ENCODE assay signal across 1 cellular context in the genomic region with DNA sequence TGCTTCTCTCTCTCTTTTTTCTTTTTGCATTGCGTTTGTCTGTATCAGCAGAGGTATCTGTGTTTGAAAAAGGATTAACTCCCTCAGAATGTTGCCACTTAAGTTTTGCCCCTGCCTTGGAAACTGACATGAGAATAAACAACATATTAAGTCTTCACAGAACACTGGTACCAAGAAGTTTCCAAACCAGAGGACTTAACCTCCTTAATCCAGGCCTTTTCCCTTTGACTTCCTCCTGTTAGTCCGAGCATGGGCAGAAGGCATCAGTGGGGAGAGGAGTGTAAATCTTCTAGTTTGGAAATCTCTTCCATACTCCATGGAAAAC.
TF ChIP-seq lines count a peak whose summit lies in the region.

No MANE protein-coding gene starts in this region.

TF ChIP-seq in GM23338, 12 proteins besides CTCF, POLR2A, EP300 and RAD21 (continued from another document):
- TF ChIP-seq, protein P1, sequence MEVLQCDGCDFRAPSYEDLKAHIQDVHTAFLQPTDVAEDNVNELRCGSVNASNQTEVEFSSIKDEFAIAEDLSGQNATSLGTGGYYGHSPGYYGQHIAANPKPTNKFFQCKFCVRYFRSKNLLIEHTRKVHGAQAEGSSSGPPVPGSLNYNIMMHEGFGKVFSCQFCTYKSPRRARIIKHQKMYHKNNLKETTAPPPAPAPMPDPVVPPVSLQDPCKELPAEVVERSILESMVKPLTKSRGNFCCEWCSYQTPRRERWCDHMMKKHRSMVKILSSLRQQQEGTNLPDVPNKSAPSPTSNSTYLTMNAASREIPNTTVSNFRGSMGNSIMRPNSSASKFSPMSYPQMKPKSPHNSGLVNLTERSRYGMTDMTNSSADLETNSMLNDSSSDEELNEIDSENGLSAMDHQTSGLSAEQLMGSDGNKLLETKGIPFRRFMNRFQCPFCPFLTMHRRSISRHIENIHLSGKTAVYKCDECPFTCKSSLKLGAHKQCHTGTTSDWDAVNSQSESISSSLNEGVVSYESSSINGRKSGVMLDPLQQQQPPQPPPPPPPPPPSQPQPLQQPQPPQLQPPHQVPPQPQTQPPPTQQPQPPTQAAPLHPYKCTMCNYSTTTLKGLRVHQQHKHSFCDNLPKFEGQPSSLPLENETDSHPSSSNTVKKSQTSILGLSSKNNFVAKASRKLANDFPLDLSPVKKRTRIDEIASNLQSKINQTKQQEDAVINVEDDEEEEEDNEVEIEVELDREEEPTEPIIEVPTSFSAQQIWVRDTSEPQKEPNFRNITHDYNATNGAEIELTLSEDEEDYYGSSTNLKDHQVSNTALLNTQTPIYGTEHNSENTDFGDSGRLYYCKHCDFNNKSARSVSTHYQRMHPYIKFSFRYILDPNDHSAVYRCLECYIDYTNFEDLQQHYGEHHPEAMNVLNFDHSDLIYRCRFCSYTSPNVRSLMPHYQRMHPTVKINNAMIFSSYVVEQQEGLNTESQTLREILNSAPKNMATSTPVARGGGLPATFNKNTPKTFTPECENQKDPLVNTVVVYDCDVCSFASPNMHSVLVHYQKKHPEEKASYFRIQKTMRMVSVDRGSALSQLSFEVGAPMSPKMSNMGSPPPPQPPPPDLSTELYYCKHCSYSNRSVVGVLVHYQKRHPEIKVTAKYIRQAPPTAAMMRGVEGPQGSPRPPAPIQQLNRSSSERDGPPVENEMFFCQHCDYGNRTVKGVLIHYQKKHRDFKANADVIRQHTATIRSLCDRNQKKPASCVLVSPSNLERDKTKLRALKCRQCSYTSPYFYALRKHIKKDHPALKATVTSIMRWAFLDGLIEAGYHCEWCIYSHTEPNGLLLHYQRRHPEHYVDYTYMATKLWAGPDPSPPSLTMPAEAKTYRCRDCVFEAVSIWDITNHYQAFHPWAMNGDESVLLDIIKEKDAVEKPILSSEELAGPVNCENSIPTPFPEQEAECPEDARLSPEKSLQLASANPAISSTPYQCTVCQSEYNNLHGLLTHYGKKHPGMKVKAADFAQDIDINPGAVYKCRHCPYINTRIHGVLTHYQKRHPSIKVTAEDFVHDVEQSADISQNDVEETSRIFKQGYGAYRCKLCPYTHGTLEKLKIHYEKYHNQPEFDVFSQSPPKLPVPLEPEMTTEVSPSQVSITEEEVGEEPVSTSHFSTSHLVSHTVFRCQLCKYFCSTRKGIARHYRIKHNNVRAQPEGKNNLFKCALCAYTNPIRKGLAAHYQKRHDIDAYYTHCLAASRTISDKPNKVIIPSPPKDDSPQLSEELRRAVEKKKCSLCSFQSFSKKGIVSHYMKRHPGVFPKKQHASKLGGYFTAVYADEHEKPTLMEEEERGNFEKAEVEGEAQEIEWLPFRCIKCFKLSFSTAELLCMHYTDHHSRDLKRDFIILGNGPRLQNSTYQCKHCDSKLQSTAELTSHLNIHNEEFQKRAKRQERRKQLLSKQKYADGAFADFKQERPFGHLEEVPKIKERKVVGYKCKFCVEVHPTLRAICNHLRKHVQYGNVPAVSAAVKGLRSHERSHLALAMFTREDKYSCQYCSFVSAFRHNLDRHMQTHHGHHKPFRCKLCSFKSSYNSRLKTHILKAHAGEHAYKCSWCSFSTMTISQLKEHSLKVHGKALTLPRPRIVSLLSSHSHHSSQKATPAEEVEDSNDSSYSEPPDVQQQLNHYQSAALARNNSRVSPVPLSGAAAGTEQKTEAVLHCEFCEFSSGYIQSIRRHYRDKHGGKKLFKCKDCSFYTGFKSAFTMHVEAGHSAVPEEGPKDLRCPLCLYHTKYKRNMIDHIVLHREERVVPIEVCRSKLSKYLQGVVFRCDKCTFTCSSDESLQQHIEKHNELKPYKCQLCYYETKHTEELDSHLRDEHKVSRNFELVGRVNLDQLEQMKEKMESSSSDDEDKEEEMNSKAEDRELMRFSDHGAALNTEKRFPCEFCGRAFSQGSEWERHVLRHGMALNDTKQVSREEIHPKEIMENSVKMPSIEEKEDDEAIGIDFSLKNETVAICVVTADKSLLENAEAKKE (CRISPR knock-in tag; IDR thresholded peaks at IDR 0.05) = no peak
- no peak for TF ChIP-seq STAT1 (IDR thresholded peaks at IDR 0.05; ENCODE audit: unreplicated experiment)
- no peak for TF ChIP-seq NANOG (IDR thresholded peaks at IDR 0.05; ENCODE audit: borderline replicate concordance)
- TF ChIP-seq POLR2AphosphoS5 (IDR thresholded peaks at IDR 0.05; ENCODE audit: low read depth) = no peak
- TF ChIP-seq, protein P2, sequence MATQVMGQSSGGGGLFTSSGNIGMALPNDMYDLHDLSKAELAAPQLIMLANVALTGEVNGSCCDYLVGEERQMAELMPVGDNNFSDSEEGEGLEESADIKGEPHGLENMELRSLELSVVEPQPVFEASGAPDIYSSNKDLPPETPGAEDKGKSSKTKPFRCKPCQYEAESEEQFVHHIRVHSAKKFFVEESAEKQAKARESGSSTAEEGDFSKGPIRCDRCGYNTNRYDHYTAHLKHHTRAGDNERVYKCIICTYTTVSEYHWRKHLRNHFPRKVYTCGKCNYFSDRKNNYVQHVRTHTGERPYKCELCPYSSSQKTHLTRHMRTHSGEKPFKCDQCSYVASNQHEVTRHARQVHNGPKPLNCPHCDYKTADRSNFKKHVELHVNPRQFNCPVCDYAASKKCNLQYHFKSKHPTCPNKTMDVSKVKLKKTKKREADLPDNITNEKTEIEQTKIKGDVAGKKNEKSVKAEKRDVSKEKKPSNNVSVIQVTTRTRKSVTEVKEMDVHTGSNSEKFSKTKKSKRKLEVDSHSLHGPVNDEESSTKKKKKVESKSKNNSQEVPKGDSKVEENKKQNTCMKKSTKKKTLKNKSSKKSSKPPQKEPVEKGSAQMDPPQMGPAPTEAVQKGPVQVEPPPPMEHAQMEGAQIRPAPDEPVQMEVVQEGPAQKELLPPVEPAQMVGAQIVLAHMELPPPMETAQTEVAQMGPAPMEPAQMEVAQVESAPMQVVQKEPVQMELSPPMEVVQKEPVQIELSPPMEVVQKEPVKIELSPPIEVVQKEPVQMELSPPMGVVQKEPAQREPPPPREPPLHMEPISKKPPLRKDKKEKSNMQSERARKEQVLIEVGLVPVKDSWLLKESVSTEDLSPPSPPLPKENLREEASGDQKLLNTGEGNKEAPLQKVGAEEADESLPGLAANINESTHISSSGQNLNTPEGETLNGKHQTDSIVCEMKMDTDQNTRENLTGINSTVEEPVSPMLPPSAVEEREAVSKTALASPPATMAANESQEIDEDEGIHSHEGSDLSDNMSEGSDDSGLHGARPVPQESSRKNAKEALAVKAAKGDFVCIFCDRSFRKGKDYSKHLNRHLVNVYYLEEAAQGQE (IDR thresholded peaks at IDR 0.05; ENCODE audit: unreplicated experiment) = no peak
- no peak for TF ChIP-seq EZH2 (IDR thresholded peaks at IDR 0.05; ENCODE audit: low read depth, unreplicated experiment)
- no peak for TF ChIP-seq EZH2phosphoT487 (IDR thresholded peaks at IDR 0.05; ENCODE audit: unreplicated experiment)
- no peak for TF ChIP-seq ZNF114 (CRISPR knock-in tag; IDR thresholded peaks at IDR 0.05)
- TF ChIP-seq, protein P3, sequence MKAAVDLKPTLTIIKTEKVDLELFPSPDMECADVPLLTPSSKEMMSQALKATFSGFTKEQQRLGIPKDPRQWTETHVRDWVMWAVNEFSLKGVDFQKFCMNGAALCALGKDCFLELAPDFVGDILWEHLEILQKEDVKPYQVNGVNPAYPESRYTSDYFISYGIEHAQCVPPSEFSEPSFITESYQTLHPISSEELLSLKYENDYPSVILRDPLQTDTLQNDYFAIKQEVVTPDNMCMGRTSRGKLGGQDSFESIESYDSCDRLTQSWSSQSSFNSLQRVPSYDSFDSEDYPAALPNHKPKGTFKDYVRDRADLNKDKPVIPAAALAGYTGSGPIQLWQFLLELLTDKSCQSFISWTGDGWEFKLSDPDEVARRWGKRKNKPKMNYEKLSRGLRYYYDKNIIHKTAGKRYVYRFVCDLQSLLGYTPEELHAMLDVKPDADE (IDR thresholded peaks at IDR 0.05) = no peak
- no peak for TF ChIP-seq ZNF331 (CRISPR knock-in tag; IDR thresholded peaks at IDR 0.05; ENCODE audit: low read depth)
